25 cellular contexts compared by ENCODE assay signal in the genomic region with DNA sequence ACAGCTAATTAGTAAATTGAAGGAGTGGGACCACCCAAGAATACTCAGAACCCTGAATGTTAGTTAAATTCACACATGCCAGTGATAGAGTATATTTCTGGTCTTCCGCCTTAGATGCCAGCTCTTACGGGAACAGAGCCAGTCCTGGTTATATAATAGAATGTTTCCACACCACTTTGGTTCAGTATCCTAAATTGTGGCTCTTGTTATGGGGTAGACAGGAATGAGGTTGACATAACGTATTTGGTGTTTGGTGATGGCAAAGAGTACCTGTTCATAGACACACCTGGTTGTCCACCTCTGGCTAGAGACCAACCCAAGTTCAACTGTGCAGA.
"Had no signal": no experiment of that assay in that cellular context is flagged by ENCODE, and none has a peak within 500 bp of the region (broad histone marks: within the 10 kb centered on the region; RNA-seq: fewer than 3 reads in every experiment).

No MANE protein-coding gene starts in this region.

- FAIRE-seq: endothelial cell of umbilical vein had no signal

- H3K4me3 Mint-ChIP-seq: natural killer cell; stimulated activated naive CD8-positive, alpha-beta T cell treated with anti-CD3 and anti-CD28 coated beads, Interleukin-15, amount 100 ng/mL, for 72 hours; type B pancreatic cell had no signal

- H3K9me3 ChIP-seq: esophagus muscularis mucosa, heart right ventricle, lower lobe of right lung, ovary, spleen, testis, tibial artery had no signal

- H3K27me3 ChIP-seq: esophagus muscularis mucosa, foreskin keratinocyte, heart right ventricle, ovary, spleen, testis, tibial artery had no signal

- DNase-seq: dermis blood vessel endothelial cell; effector memory CD4-positive, alpha-beta T cell; glutamatergic neuron; heart right ventricle; islet precursor cell; kidney glomerular epithelial cell; left colon; lower lobe of right lung; natural killer cell; occipital lobe; ovary; posterior cingulate gyrus; spleen; stimulated activated CD4-positive, alpha-beta T cell treated with anti-CD3 and anti-CD28 coated beads, Interleukin-15, amount 100 ng/mL, for 24 hours; stimulated activated CD4-positive, alpha-beta T cell treated with anti-CD3 and anti-CD28 coated beads, Interleukin-2, amount 100 ng/mL, for 48 hours; stimulated activated naive CD4-positive, alpha-beta T cell; stimulated activated naive CD8-positive, alpha-beta T cell treated with anti-CD3 and anti-CD28 coated beads, Interleukin-15, amount 100 ng/mL, for 72 hours; testis; tibial artery had no signal

- H3K36me3 Mint-ChIP-seq: natural killer cell, type B pancreatic cell had no signal

- H3K4me1 ChIP-seq: lower lobe of right lung, spleen, testis had no signal

- H3K36me3 ChIP-seq: esophagus muscularis mucosa, heart right ventricle, lower lobe of right lung, ovary, spleen, tibial artery had no signal

- H3K9me3 Mint-ChIP-seq: natural killer cell; stimulated activated naive CD8-positive, alpha-beta T cell treated with anti-CD3 and anti-CD28 coated beads, Interleukin-15, amount 100 ng/mL, for 72 hours; type B pancreatic cell had no signal

- H3K27me3 Mint-ChIP-seq: type B pancreatic cell had no signal

- ATAC-seq: left colon; lower lobe of right lung; natural killer cell; sciatic nerve; stimulated activated naive CD8-positive, alpha-beta T cell treated with anti-CD3 and anti-CD28 coated beads, Interleukin-15, amount 100 ng/mL, for 72 hours had no signal

- H3K4me3 ChIP-seq: coronary artery, esophagus muscularis mucosa, heart right ventricle, lower lobe of right lung, ovary, spleen, testis, tibial artery had no signal

- H3K4me1 Mint-ChIP-seq: natural killer cell; stimulated activated naive CD8-positive, alpha-beta T cell treated with anti-CD3 and anti-CD28 coated beads, Interleukin-15, amount 100 ng/mL, for 72 hours had no signal

- H3K27ac ChIP-seq: coronary artery, esophagus muscularis mucosa, foreskin keratinocyte, heart right ventricle, lower lobe of right lung, ovary, spleen, testis, tibial artery had no signal
